22 cellular contexts compared by ENCODE assay signal in genomic region chr9:22512495-22512894, GRCh38.
DNase-seq lines count a peak whose midpoint lies in the region; ATAC-seq and TF ChIP-seq lines count a peak whose summit lies in the region.
"Had no signal": no experiment of that assay in that cellular context is flagged by ENCODE, and none has a peak within 500 bp of the region (broad histone marks: within the 10 kb centered on the region; RNA-seq: fewer than 3 reads in every experiment).

No MANE protein-coding gene starts in this region.

- no peak overlapping the region for H3K14ac ChIP-seq in H9 (ENCODE audit: insufficient read depth, low read length)

- no peaks in the 10 kb centered on the region for H3K27me3 ChIP-seq in H9 (ENCODE audit: insufficient read depth, low read length)
- H3K27me3 ChIP-seq: BLaER1, tibial nerve had no signal

- H3K27ac ChIP-seq in coronary artery (no peak overlapping the region), H9 (ENCODE audit: insufficient read length, low read depth, low read length) (no peak overlapping the region)
- H3K27ac ChIP-seq: BLaER1, parathyroid adenoma, tibial nerve had no signal

- H2AFZ ChIP-seq in H9 (ENCODE audit: low read length) = no peak overlapping the region
- H2AFZ ChIP-seq: parathyroid adenoma had no signal

- no peak overlapping the region for H3K27ac Mint-ChIP-seq in H9
- H3K27ac Mint-ChIP-seq: activated naive CD8-positive, alpha-beta T cell treated with anti-CD3 and anti-CD28 coated beads, Interleukin-2, amount 50 U/mL, for 24 hours had no signal

- no peak overlapping the region for H3K18ac ChIP-seq in H9 (ENCODE audit: insufficient read length, low read depth, low read length)

- H3K4me3 Mint-ChIP-seq in H9 = no peak overlapping the region
- H3K4me3 Mint-ChIP-seq: activated naive CD8-positive, alpha-beta T cell treated with anti-CD3 and anti-CD28 coated beads, Interleukin-2, amount 50 U/mL, for 24 hours had no signal

- no peak for TF ChIP-seq CTCF in GM20000 (IDR thresholded peaks at IDR 0.05; ENCODE audit: extremely low read depth, missing control alignments)
- no peak for TF ChIP-seq CTCF in coronary artery (IDR thresholded peaks at IDR 0.05)
- no peak for TF ChIP-seq CTCF in H9 (conservative IDR thresholded peaks at IDR 0.05)

- H3T11ph ChIP-seq in H9 (ENCODE audit: low read length) = no peak overlapping the region

- no peak overlapping the region for H3K4ac ChIP-seq in H9 (ENCODE audit: low read depth, low read length)

- no peak overlapping the region for H4K8ac ChIP-seq in H9 (replicated peaks; ENCODE audit: insufficient read length, low read depth, low read length)

- H3K36me3 Mint-ChIP-seq in H9 (ENCODE audit: insufficient read depth in 1 of 3, low read depth in 3 of 3) = peaks cover 8 to 25% (median 13%) of the 10 kb centered on the region in 3 experiments

- no peak overlapping the region for H4K5ac ChIP-seq in H9 (ENCODE audit: insufficient read length, low read depth, low read length)

- no CpG with 5 or more reads among the region's 3 CpGs for WGBS in H9 (ENCODE audit: extremely low coverage, insufficient read length, low lambda C conversion rate)

- no peak overlapping the region for H3K23ac ChIP-seq in H9 (ENCODE audit: insufficient read length, low read depth, low read length)

- H4K91ac ChIP-seq in H9 (ENCODE audit: insufficient read length, low read depth, low read length) = no peak overlapping the region

- no peak overlapping the region for H3K4me2 ChIP-seq in H9 (ENCODE audit: insufficient read depth, insufficient read length, low read length)
- H3K4me2 ChIP-seq: BLaER1, SK-N-SH had no signal

- no peak overlapping the region for H3K9ac ChIP-seq in H9 (ENCODE audit: extremely low read depth, insufficient read length, low read length)
- H3K9ac ChIP-seq: BLaER1, parathyroid adenoma, SK-N-SH had no signal

- H3K27me3 Mint-ChIP-seq in H9 (ENCODE audit: low read depth) = no peaks in the 10 kb centered on the region

- H3K56ac ChIP-seq in H9 (ENCODE audit: insufficient read length, low read depth, low read length) = no peak overlapping the region

- H3K4me1 ChIP-seq in H9 (ENCODE audit: insufficient read depth, low read length) = no peaks in the 10 kb centered on the region
- H3K4me1 ChIP-seq: parathyroid adenoma, tibial nerve had no signal

- H2BK120ac ChIP-seq in H9 (ENCODE audit: low read depth, low read length, poor library complexity, severe bottlenecking) = no peak overlapping the region

- no peaks in the 10 kb centered on the region for H3K79me2 ChIP-seq in H9 (ENCODE audit: insufficient read depth, low read length)
- H3K79me2 ChIP-seq: parathyroid adenoma had no signal

- no peak overlapping the region for H2BK15ac ChIP-seq in H9 (ENCODE audit: low read depth, low read length)

- H3K79me1 ChIP-seq in H9 (ENCODE audit: insufficient read depth, low read depth, low read length, poor library complexity, severe bottlenecking) = no peaks in the 10 kb centered on the region

- H2BK20ac ChIP-seq in H9 (ENCODE audit: low read depth, low read length, poor library complexity, severe bottlenecking) = no peak overlapping the region

- H3K9me3 Mint-ChIP-seq in H9 = peaks cover 23 to 24% of the 10 kb centered on the region in 2 experiments
- H3K9me3 Mint-ChIP-seq: activated naive CD8-positive, alpha-beta T cell treated with anti-CD3 and anti-CD28 coated beads, Interleukin-2, amount 50 U/mL, for 24 hours had no signal

- H3K4me1 Mint-ChIP-seq in H9 = no peaks in the 10 kb centered on the region
- H3K4me1 Mint-ChIP-seq: activated naive CD8-positive, alpha-beta T cell treated with anti-CD3 and anti-CD28 coated beads, Interleukin-2, amount 50 U/mL, for 24 hours had no signal

- no peak overlapping the region for H3K4me3 ChIP-seq in coronary artery
- H3K4me3 ChIP-seq: BLaER1, tibial nerve had no signal

- H4K20me1 ChIP-seq in H9 (ENCODE audit: control insufficient read depth, insufficient read depth, insufficient read length) = no peaks in the 10 kb centered on the region
- H4K20me1 ChIP-seq: BLaER1 had no signal

- peaks cover 11% of the 10 kb centered on the region for H3K9me3 ChIP-seq in H9 (ENCODE audit: control insufficient read depth, low read depth, low read length)
- H3K9me3 ChIP-seq: SK-N-SH had no signal

- DNase-seq in NCI-H524 (lab: John Stamatoyannopoulos, UW) (peak; percentile 26 to 81), myocyte (ENCODE audit: low read depth) (peak; percentile 17), activated gamma-delta T cell treated with Interleukin-2 at 50 U/mL for 16 hours (no peak), GM20000 (ENCODE audit: low spot score) (no peak), coronary artery (ENCODE audit: low spot score) (no peak), H9 (no peak)
- DNase-seq: activated CD4-positive, alpha-beta T cell treated with anti-CD3 and anti-CD28 coated beads, Interleukin-2, amount 50 U/mL, for 1 hour; activated naive CD8-positive, alpha-beta T cell treated with anti-CD3 and anti-CD28 coated beads, Interleukin-2, amount 50 U/mL, for 24 hours; activated T-cell treated with anti-CD3 and anti-CD28 coated beads, Interleukin-2, amount 50 U/mL, for 48 hours; DMS53; effector memory CD4-positive, alpha-beta T cell; NCI-H1092 treated with DMSO at 0.1 percent for 48 hours; NCI-H345; SK-N-SH; stimulated activated CD4-positive, alpha-beta T cell treated with anti-CD3 and anti-CD28 coated beads, Interleukin-4, amount 100 ng/mL, for 24 hours had no signal

- no peak overlapping the region for H2AK5ac ChIP-seq in H9 (ENCODE audit: insufficient read length, low read length)

- no peak overlapping the region for H2BK5ac ChIP-seq in H9 (ENCODE audit: insufficient read length, low read length)

- no peak overlapping the region for H2BK12ac ChIP-seq in H9 (ENCODE audit: insufficient read length, low read depth, low read length)

- H3K23me2 ChIP-seq in H9 (ENCODE audit: insufficient read length, low read depth, low read length, poor library complexity, severe bottlenecking) = no peaks in the 10 kb centered on the region

- ATAC-seq in GM19395 (IDR thresholded peaks at IDR 0.05; ENCODE audit: unreplicated experiment) = peak; percentile 80
- ATAC-seq in HG02981 (IDR thresholded peaks at IDR 0.05; ENCODE audit: unreplicated experiment) = peak; percentile 81
- ATAC-seq: activated naive CD8-positive, alpha-beta T cell treated with anti-CD3 and anti-CD28 coated beads, Interleukin-2, amount 50 U/mL, for 24 hours; HepG2; left lobe of liver had no signal

Comparison
In these comparisons a context has a peak if more than half of its experiments do, and no peak if none do; other contexts are left out.
1. DNase-seq: peak in NCI-H524 (2 of 2) and myocyte (single experiment); none in activated gamma-delta T cell treated with Interleukin-2 at 50 U/mL for 16 hours (single experiment), GM20000 (single experiment), coronary artery (single experiment) and H9 (single experiment).